ENCODE assay signal across 2 cellular contexts in the genomic region with DNA sequence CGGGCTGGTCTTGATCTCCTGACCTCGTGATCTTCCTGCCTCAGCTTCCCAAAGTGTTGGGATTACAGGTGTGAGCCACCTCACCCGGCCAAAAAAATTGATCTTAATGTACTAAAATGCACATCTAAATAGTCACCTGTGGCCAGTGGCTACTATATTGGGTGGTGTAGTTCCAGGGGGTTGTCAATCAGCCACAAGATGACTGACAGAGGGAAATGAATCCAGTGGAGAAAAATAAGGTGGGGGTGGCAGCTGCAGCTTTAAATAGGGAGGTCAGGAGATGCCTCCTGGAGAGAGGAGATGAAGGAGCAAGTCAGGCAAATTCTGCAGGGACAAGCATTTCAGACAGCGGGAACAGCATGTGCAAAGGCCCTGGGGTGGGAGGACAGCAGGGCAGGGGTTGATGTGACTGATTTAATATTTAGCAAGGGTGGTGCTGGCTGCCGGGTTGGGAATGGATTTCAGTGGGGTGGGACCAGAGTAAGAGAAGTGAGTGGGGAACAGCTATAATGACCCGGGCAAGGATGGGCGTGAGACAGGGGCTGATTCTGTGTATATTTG.
TF ChIP-seq lines count a peak whose summit lies in the region.

No MANE protein-coding gene starts in this region.

TF ChIP-seq in HEK293, 187 proteins besides CTCF, POLR2A, EP300 and RAD21:
- TF ChIP-seq GLIS1 (tag by site-specific recombination; IDR thresholded peaks at IDR 0.05) (no peak), ZNF561 (tag by site-specific recombination; IDR thresholded peaks at IDR 0.05; ENCODE audit: borderline replicate concordance) (no peak), ZNF175 (tag by site-specific recombination; IDR thresholded peaks at IDR 0.05) (no peak), ZNF623 (tag by site-specific recombination; IDR thresholded peaks at IDR 0.05) (peak; percentile 96), MZF1 (tag by site-specific recombination; IDR thresholded peaks at IDR 0.05; ENCODE audit: borderline replicate concordance) (no peak)
- TF ChIP-seq, protein P1, sequence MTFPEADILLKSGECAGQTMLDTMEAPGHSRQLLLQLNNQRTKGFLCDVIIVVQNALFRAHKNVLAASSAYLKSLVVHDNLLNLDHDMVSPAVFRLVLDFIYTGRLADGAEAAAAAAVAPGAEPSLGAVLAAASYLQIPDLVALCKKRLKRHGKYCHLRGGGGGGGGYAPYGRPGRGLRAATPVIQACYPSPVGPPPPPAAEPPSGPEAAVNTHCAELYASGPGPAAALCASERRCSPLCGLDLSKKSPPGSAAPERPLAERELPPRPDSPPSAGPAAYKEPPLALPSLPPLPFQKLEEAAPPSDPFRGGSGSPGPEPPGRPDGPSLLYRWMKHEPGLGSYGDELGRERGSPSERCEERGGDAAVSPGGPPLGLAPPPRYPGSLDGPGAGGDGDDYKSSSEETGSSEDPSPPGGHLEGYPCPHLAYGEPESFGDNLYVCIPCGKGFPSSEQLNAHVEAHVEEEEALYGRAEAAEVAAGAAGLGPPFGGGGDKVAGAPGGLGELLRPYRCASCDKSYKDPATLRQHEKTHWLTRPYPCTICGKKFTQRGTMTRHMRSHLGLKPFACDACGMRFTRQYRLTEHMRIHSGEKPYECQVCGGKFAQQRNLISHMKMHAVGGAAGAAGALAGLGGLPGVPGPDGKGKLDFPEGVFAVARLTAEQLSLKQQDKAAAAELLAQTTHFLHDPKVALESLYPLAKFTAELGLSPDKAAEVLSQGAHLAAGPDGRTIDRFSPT (tag by site-specific recombination; IDR thresholded peaks at IDR 0.05) = no peak
- TF ChIP-seq, protein P2, sequence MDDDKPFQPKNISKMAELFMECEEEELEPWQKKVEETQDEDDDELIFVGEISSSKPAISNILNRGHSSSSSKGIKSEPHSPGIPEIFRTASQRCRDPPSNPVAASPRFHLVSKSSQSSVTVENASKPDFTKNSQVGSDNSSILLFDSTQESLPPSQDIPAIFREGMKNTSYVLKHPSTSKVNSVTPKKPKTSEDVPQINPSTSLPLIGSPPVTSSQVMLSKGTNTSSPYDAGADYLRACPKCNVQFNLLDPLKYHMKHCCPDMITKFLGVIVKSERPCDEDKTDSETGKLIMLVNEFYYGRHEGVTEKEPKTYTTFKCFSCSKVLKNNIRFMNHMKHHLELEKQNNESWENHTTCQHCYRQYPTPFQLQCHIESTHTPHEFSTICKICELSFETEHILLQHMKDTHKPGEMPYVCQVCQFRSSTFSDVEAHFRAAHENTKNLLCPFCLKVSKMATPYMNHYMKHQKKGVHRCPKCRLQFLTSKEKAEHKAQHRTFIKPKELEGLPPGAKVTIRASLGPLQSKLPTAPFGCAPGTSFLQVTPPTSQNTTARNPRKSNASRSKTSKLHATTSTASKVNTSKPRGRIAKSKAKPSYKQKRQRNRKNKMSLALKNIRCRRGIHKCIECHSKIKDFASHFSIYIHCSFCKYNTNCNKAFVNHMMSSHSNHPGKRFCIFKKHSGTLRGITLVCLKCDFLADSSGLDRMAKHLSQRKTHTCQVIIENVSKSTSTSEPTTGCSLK (tag by site-specific recombination; IDR thresholded peaks at IDR 0.05) = no peak
TF ChIP-seq in HEK293: peak in this region for 1.

TF ChIP-seq in K562, 482 proteins besides CTCF, POLR2A, EP300 and RAD21:
- TF ChIP-seq BCOR (IDR thresholded peaks at IDR 0.05) (peak; percentile 47), RBM17 (IDR thresholded peaks at IDR 0.05; ENCODE audit: borderline replicate concordance, low read depth, low read length) (no peak), JUND (IDR thresholded peaks at IDR 0.05; ENCODE audit: borderline replicate concordance, low read depth, low read length) (no peak), JUND (tag; IDR thresholded peaks at IDR 0.05; ENCODE audit: borderline replicate concordance, low read depth, low read length) (no peak), ADNP (tag; IDR thresholded peaks at IDR 0.05) (0 out of 2 replicates have a peak, but pooled peaks have one; percentile 25), SRSF3 (IDR thresholded peaks at IDR 0.05; ENCODE audit: insufficient read depth, low read length) (no peak), KDM1A (IDR thresholded peaks at IDR 0.05) (peak; percentile 13 to 20; a peak in 1 of 4 replicates)
- TF ChIP-seq, protein P3, sequence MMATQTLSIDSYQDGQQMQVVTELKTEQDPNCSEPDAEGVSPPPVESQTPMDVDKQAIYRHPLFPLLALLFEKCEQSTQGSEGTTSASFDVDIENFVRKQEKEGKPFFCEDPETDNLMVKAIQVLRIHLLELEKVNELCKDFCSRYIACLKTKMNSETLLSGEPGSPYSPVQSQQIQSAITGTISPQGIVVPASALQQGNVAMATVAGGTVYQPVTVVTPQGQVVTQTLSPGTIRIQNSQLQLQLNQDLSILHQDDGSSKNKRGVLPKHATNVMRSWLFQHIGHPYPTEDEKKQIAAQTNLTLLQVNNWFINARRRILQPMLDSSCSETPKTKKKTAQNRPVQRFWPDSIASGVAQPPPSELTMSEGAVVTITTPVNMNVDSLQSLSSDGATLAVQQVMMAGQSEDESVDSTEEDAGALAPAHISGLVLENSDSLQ (IDR thresholded peaks at IDR 0.05) = peak; percentile 52; the same call in 1 of the 2 replicates
